Comparison of ENCODE assay signal across 11 cellular contexts in the genomic region with DNA sequence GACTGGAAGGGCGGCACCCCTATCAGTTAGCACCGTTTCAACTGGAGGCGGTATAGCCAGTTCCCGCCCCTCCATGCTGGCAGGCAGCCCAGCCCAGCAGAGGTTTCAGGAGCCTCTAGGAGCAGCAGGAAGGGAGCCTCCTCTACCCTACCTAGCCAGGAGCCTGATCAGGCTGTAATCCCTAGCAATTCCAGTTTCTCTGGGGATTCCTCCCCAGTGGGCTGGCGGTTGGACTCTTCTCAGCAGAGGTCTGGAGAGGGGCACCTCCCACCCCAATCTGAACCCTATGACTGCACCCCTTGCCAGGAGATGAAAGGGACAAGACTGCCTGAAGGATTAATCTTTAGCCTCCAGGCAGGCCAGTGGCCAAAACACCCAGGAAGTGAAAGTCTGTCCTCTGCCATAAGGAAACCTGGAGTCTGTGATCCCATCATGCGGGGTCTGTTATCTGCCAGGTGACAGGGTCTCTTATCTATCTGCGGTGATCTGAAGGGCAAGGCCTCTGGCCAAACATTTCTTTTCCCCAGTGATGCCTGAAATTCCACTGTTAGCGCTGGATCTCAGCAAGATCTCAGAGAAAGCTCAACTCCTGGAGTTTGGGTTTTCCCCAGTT. TPM values are rescaled to one million over a fixed set of nuclear protein-coding genes. Genes with fewer than 3 reads are reported as not detected.
DNase-seq lines count a peak whose midpoint lies in the region; ATAC-seq and TF ChIP-seq lines count a peak whose summit lies in the region.
"Had no signal": no experiment of that assay in that cellular context is flagged by ENCODE, and none has a peak within 500 bp of the region (broad histone marks: within the 10 kb centered on the region; RNA-seq: fewer than 3 reads in every experiment).

No MANE protein-coding gene starts in this region.

- peak; percentile 68 for ATAC-seq in PC-3
- ATAC-seq in HG03108 (IDR thresholded peaks at IDR 0.05; ENCODE audit: unreplicated experiment): no peak
- no peak for ATAC-seq in Right ventricle myocardium inferior

- H3K27ac Mint-ChIP-seq in type B pancreatic cell: peak overlapping the region; percentile 79
- H3K27ac Mint-ChIP-seq: activated naive CD4-positive, alpha-beta T cell treated with anti-CD3 and anti-CD28 coated beads for 36 hours had no signal

- peaks cover 16% of the 10 kb centered on the region for H3K4me1 Mint-ChIP-seq in type B pancreatic cell (ENCODE audit: unreplicated experiment)

- CTCF ChIA-PET in PC-3 (lab: Charles Lee): no interaction called here

- H3K79me2 ChIP-seq in PC-3 (ENCODE audit: low read length) (peaks cover under 1% of the 10 kb centered on the region; the same call in 1 of the 2 replicates), hepatocyte (no peaks in the 10 kb centered on the region)

- H3K9ac ChIP-seq in PC-3 (ENCODE audit: low read length): no peak overlapping the region

- H3K4me3 Mint-ChIP-seq in type B pancreatic cell: peak overlapping the region; percentile 26
- H3K4me3 Mint-ChIP-seq: activated naive CD4-positive, alpha-beta T cell treated with anti-CD3 and anti-CD28 coated beads for 36 hours had no signal

- H3K9me3 ChIP-seq in PC-3 (ENCODE audit: low read length): no peaks in the 10 kb centered on the region
- H3K9me3 ChIP-seq in hepatocyte (ENCODE audit: low read depth): no peaks in the 10 kb centered on the region
- H3K9me3 ChIP-seq: thoracic aorta had no signal

- H4K20me1 ChIP-seq in PC-3 (ENCODE audit: low read length): no peaks in the 10 kb centered on the region
- H4K20me1 ChIP-seq in hepatocyte (ENCODE audit: insufficient read depth, poor library complexity, severe bottlenecking): no peaks in the 10 kb centered on the region

- no peaks in the 10 kb centered on the region for H3K27me3 ChIP-seq in PC-3 (ENCODE audit: low read length)
- no peaks in the 10 kb centered on the region for H3K27me3 ChIP-seq in hepatocyte

- H3K4me1 ChIP-seq in PC-3 (ENCODE audit: insufficient read depth, low read length) (peaks cover 6% of the 10 kb centered on the region; the same call in 1 of the 2 replicates), hepatocyte (ENCODE audit: insufficient read depth) (peaks cover 13% of the 10 kb centered on the region)

- H3K36me3 ChIP-seq in PC-3 (ENCODE audit: low read depth, low read length): no peaks in the 10 kb centered on the region
- H3K36me3 ChIP-seq in hepatocyte (replicated peaks; ENCODE audit: insufficient read depth, low read depth): no peaks in the 10 kb centered on the region
- H3K36me3 ChIP-seq: thoracic aorta had no signal

- WGBS in hepatocyte (ENCODE audit: low lambda C conversion rate, missing lambda C conversion rate): 14% methylated on average over 8 of the region's 8 CpGs

- H3K27me3 Mint-ChIP-seq in type B pancreatic cell: peaks cover 16% of the 10 kb centered on the region

- H3F3A ChIP-seq in PC-3 (ENCODE audit: low read length, unreplicated experiment): no peaks in the 10 kb centered on the region

- H3K36me3 Mint-ChIP-seq in type B pancreatic cell: no peaks in the 10 kb centered on the region

- H3K9me2 ChIP-seq in PC-3 (replicated peaks; ENCODE audit: low read length) (no peaks in the 10 kb centered on the region), hepatocyte (replicated peaks; ENCODE audit: insufficient read depth) (no peaks in the 10 kb centered on the region)

- H2AFZ ChIP-seq in PC-3 (ENCODE audit: low read length) (no peak overlapping the region), hepatocyte (peak overlapping the region; percentile 18)

- no peak overlapping the region for H3K4me2 ChIP-seq in PC-3 (ENCODE audit: low read length)
- H3K4me2 ChIP-seq in hepatocyte: peak overlapping the region; percentile 60

- no peak overlapping the region for H3K4me3 ChIP-seq in PC-3 (ENCODE audit: low read length)
- no peak overlapping the region for H3K4me3 ChIP-seq in hepatocyte
- H3K4me3 ChIP-seq: thoracic aorta had no signal

- TF ChIP-seq CTCF in PC-3 (conservative IDR thresholded peaks at IDR 0.05; ENCODE audit: low read depth, low read length) (no peak), hepatocyte (IDR thresholded peaks at IDR 0.05; ENCODE audit: poor library complexity) (no peak), type B pancreatic cell (conservative IDR thresholded peaks at IDR 0.05) (no peak)

- H3K27ac ChIP-seq in PC-3 (ENCODE audit: low read length) (no peak overlapping the region), hepatocyte (peak overlapping the region; percentile 69)
- H3K27ac ChIP-seq: thoracic aorta had no signal

- H3K9me3 Mint-ChIP-seq in type B pancreatic cell: no peaks in the 10 kb centered on the region
- H3K9me3 Mint-ChIP-seq: activated naive CD4-positive, alpha-beta T cell treated with anti-CD3 and anti-CD28 coated beads for 36 hours had no signal

- intact Hi-C loops in PC-3 (cut with micrococcal nuclease): no loop called here
- intact Hi-C loops in Right ventricle myocardium inferior (cut with DNase I): no loop called here

- POLR2A ChIA-PET in PC-3 (lab: Charles Lee; ENCODE audit: unreplicated experiment): no interaction called here

- BruUV-seq in PC-3 (replicated peaks; lab: Mats Ljungman, UMichigan): no TSS peak

- DNase-seq in NCI-H2081 (lab: John Stamatoyannopoulos, UW) (peak; percentile 42 to 68), NCI-H2081 treated with DMSO at 0.1 percent for 48 hours (lab: John Stamatoyannopoulos, UW) (no peak), PC-3 (peak; percentile 50), hepatocyte (ENCODE audit: low spot score) (peak; percentile 74), type B pancreatic cell (ENCODE audit: extremely low spot score, unreplicated experiment) (no peak), T-helper 2 cell (no peak), Right ventricle myocardium inferior (ENCODE audit: missing footprints) (no peak)
- DNase-seq: activated naive CD4-positive, alpha-beta T cell treated with anti-CD3 and anti-CD28 coated beads for 36 hours; head of caudate nucleus had no signal

RNA-seq across cellular contexts. Expression of a gene that starts 4.9 kb away (rescaled TPM):
- total RNA-seq in PC-3 (2014; rRNA removed) (100 and 124 TPM in 2 replicates), hepatocyte (190 and 193 TPM in 2 replicates), type B pancreatic cell (ENCODE audit: low replicate concordance) (190 and 544 TPM in 2 replicates), Right ventricle myocardium inferior (not detected)
- polyA plus RNA-seq in hepatocyte: 105 and 131 TPM in 2 replicates

Comparison
In these comparisons a context has a peak if more than half of its experiments do, and no peak if none do; other contexts are left out.
1. DNase-seq: peak in NCI-H2081 (2 of 2), PC-3 (single experiment) and hepatocyte (single experiment); none in NCI-H2081 treated with DMSO at 0.1 percent for 48 hours (single experiment), type B pancreatic cell (single experiment), T-helper 2 cell (0 of 5) and Right ventricle myocardium inferior (single experiment).
2. RNA of a gene that starts 4.9 kb away (total RNA-seq): 190 to 193 TPM in hepatocyte, 190 to 544 TPM in type B pancreatic cell and 100 to 124 TPM in PC-3; not detected in Right ventricle myocardium inferior (single experiment); every median in the first group is over 10 times any median in the second.